In genomic region chr20:49846206-49846807, GRCh38 we compare ENCODE assay signal across 10 cellular contexts. TPM values are rescaled to one million over a fixed set of nuclear protein-coding genes. Genes with fewer than 3 reads are reported as not detected.
DNase-seq lines count a peak whose midpoint lies in the region; ATAC-seq and TF ChIP-seq lines count a peak whose summit lies in the region.
"Had no signal": no experiment of that assay in that cellular context is flagged by ENCODE, and none has a peak within 500 bp of the region (broad histone marks: within the 10 kb centered on the region; RNA-seq: fewer than 3 reads in every experiment).

No MANE protein-coding gene starts in this region.

- H3K79me2 ChIP-seq in H9 (ENCODE audit: insufficient read depth, low read length) (no peaks in the 10 kb centered on the region), fibroblast of lung (ENCODE audit: control insufficient read depth, insufficient read depth, low read length) (no peaks in the 10 kb centered on the region)

- no peaks in the 10 kb centered on the region for H4K20me1 ChIP-seq in H9 (ENCODE audit: control insufficient read depth, insufficient read depth, insufficient read length)
- H4K20me1 ChIP-seq in fibroblast of lung (ENCODE audit: control insufficient read depth, extremely low read depth, insufficient read depth, low read length): no peaks in the 10 kb centered on the region

- H3K4me1 ChIP-seq in H9 (ENCODE audit: insufficient read depth, low read length) (no peaks in the 10 kb centered on the region), fibroblast of lung (ENCODE audit: control insufficient read depth, extremely low read depth, insufficient read depth, low read length) (no peaks in the 10 kb centered on the region), neutrophil (ENCODE audit: control insufficient read depth in 1 of 2, insufficient read depth in 1 of 2, low read depth in 1 of 2, low read length in 1 of 2) (peaks cover 60% of the 10 kb centered on the region in 2 experiments), uterus (no peaks in the 10 kb centered on the region)

- TF ChIP-seq CTCF in CD14-positive monocyte (IDR thresholded peaks at IDR 0.05) (peak; percentile 80), H9 (conservative IDR thresholded peaks at IDR 0.05) (peak; percentile 84), fibroblast of lung (conservative IDR thresholded peaks at IDR 0.05 in 1 of 2, IDR thresholded peaks at IDR 0.05 in 1 of 2; ENCODE audit: low read depth in 1 of 2, low read length in 2 of 2) (peak; percentile 40 to 54), neutrophil (IDR thresholded peaks at IDR 0.05) (peak; percentile 60), uterus (IDR thresholded peaks at IDR 0.05) (peak; percentile 50 to 76 (median 60))

- no peak overlapping the region for H3K56ac ChIP-seq in H9 (ENCODE audit: insufficient read length, low read depth, low read length)

- no peak overlapping the region for H2AK5ac ChIP-seq in H9 (ENCODE audit: insufficient read length, low read length)

- no peak overlapping the region for H2BK15ac ChIP-seq in H9 (ENCODE audit: low read depth, low read length)

- H3K27ac Mint-ChIP-seq in CD14-positive monocyte (no peak overlapping the region), H9 (no peak overlapping the region)
- no peak overlapping the region for H3K27ac Mint-ChIP-seq in activated CD4-positive, alpha-beta memory T cell treated with anti-CD3 and anti-CD28 coated beads, Interleukin-2, amount 10 ng/mL, durations not matched to agents 7 days and 5 days
- H3K27ac Mint-ChIP-seq: IgD-negative memory B cell; stimulated activated naive CD8-positive, alpha-beta T cell treated with anti-CD3 and anti-CD28 coated beads, Interleukin-15, Interleukin-2, amounts not matched to agents 100 ng/mL and 50 ng/mL, for 24 hours had no signal

- POLR2A ChIA-PET in activated CD4-positive, alpha-beta memory T cell treated with anti-CD3 and anti-CD28 coated beads, Interleukin-2, amount 10 ng/mL, durations not matched to agents 7 days and 5 days (lab: Charles Lee): interaction anchor here (1.2 to 2.3 kb wide), 3 partner anchors 34 to 236 kb away, joined by 3 to 6 read pairs (median 5); partner anchors contain the start of gene SLC9A8

- H2BK120ac ChIP-seq in H9 (ENCODE audit: low read depth, low read length, poor library complexity, severe bottlenecking): no peak overlapping the region

- H2BK5ac ChIP-seq in H9 (ENCODE audit: insufficient read length, low read length): no peak overlapping the region

- TF ChIP-seq POLR2A in uterus (IDR thresholded peaks at IDR 0.05): no peak

- CTCF ChIA-PET in activated CD4-positive, alpha-beta memory T cell treated with anti-CD3 and anti-CD28 coated beads, Interleukin-2, amount 10 ng/mL, durations not matched to agents 7 days and 5 days (lab: Charles Lee): interaction anchor here (0.6 to 7.8 kb wide), 36 partner anchors 11 to 961 kb away, joined by 3 to 89 read pairs (median 4); partner anchors contain the start of gene SLC9A8

- no peaks in the 10 kb centered on the region for H3K27me3 ChIP-seq in H9 (ENCODE audit: insufficient read depth, low read length)
- no peaks in the 10 kb centered on the region for H3K27me3 ChIP-seq in fibroblast of lung (ENCODE audit: control insufficient read depth, insufficient read depth, low read length)
- no peaks in the 10 kb centered on the region for H3K27me3 ChIP-seq in neutrophil
- no peaks in the 10 kb centered on the region for H3K27me3 ChIP-seq in uterus

- H3K36me3 Mint-ChIP-seq in CD14-positive monocyte (peaks cover 56 to 76% of the 10 kb centered on the region in 2 donors), H9 (ENCODE audit: insufficient read depth in 1 of 3, low read depth in 3 of 3) (peaks cover 4 to 12% (median 9%) of the 10 kb centered on the region in 3 experiments; a peak in 6 of 7 replicates)
- H3K36me3 Mint-ChIP-seq in activated CD4-positive, alpha-beta memory T cell treated with anti-CD3 and anti-CD28 coated beads, Interleukin-2, amount 10 ng/mL, durations not matched to agents 7 days and 5 days (ENCODE audit: low read depth): peaks cover 41% of the 10 kb centered on the region

- H2BK20ac ChIP-seq in H9 (ENCODE audit: low read depth, low read length, poor library complexity, severe bottlenecking): no peak overlapping the region

- no peak overlapping the region for H3K23ac ChIP-seq in H9 (ENCODE audit: insufficient read length, low read depth, low read length)

- no peaks in the 10 kb centered on the region for H3K79me1 ChIP-seq in H9 (ENCODE audit: insufficient read depth, low read depth, low read length, poor library complexity, severe bottlenecking)

- no peaks in the 10 kb centered on the region for H3K23me2 ChIP-seq in H9 (ENCODE audit: insufficient read length, low read depth, low read length, poor library complexity, severe bottlenecking)

- WGBS in H9 (ENCODE audit: extremely low coverage, insufficient read length, low lambda C conversion rate): no CpG with 5 or more reads among the region's 6 CpGs

- no peak for ATAC-seq in GM21786 (IDR thresholded peaks at IDR 0.05; ENCODE audit: unreplicated experiment)

- no peak overlapping the region for H3K4me3 ChIP-seq in fibroblast of lung (replicated peaks in 1 of 4; ENCODE audit: control extremely low read depth in 1 of 4, insufficient read depth in 1 of 4, low read depth in 3 of 4, low read length in 4 of 4)
- no peak overlapping the region for H3K4me3 ChIP-seq in neutrophil (ENCODE audit: low read depth in 1 of 2, low read length in 1 of 2)
- no peak overlapping the region for H3K4me3 ChIP-seq in uterus

- H3K9me3 Mint-ChIP-seq in CD14-positive monocyte (peaks cover 0 to 5% (median 0%) of the 10 kb centered on the region in 7 donors), H9 (peaks cover 3% of the 10 kb centered on the region in 2 experiments; a peak in 1 of 5 replicates)
- no peaks in the 10 kb centered on the region for H3K9me3 Mint-ChIP-seq in activated CD4-positive, alpha-beta memory T cell treated with anti-CD3 and anti-CD28 coated beads, Interleukin-2, amount 10 ng/mL, durations not matched to agents 7 days and 5 days
- H3K9me3 Mint-ChIP-seq: IgD-negative memory B cell; stimulated activated naive CD8-positive, alpha-beta T cell treated with anti-CD3 and anti-CD28 coated beads, Interleukin-15, Interleukin-2, amounts not matched to agents 100 ng/mL and 50 ng/mL, for 24 hours had no signal

- H3K4me3 Mint-ChIP-seq in CD14-positive monocyte (no peak overlapping the region), H9 (no peak overlapping the region)
- no peak overlapping the region for H3K4me3 Mint-ChIP-seq in activated CD4-positive, alpha-beta memory T cell treated with anti-CD3 and anti-CD28 coated beads, Interleukin-2, amount 10 ng/mL, durations not matched to agents 7 days and 5 days
- H3K4me3 Mint-ChIP-seq: stimulated activated naive CD8-positive, alpha-beta T cell treated with anti-CD3 and anti-CD28 coated beads, Interleukin-15, Interleukin-2, amounts not matched to agents 100 ng/mL and 50 ng/mL, for 24 hours had no signal

- H3K4me2 ChIP-seq in H9 (ENCODE audit: insufficient read depth, insufficient read length, low read length): no peak overlapping the region
- H3K4me2 ChIP-seq in fibroblast of lung (ENCODE audit: extremely low read depth, insufficient read depth, low read length): no peak overlapping the region

- H3K9ac ChIP-seq in H9 (ENCODE audit: extremely low read depth, insufficient read length, low read length) (no peak overlapping the region), fibroblast of lung (ENCODE audit: insufficient read depth, low read length) (no peak overlapping the region)

- H3K18ac ChIP-seq in H9 (ENCODE audit: insufficient read length, low read depth, low read length): no peak overlapping the region

- no peak overlapping the region for H4K91ac ChIP-seq in H9 (ENCODE audit: insufficient read length, low read depth, low read length)

- H3K36me3 ChIP-seq in fibroblast of lung (ENCODE audit: control insufficient read depth, insufficient read depth, low read length) (peaks cover 4% of the 10 kb centered on the region), neutrophil (peaks cover 38% of the 10 kb centered on the region), uterus (no peaks in the 10 kb centered on the region)

- H2AFZ ChIP-seq in H9 (ENCODE audit: low read length) (no peak overlapping the region), fibroblast of lung (ENCODE audit: low read length) (no peak overlapping the region)

- H3K27me3 Mint-ChIP-seq in CD14-positive monocyte (ENCODE audit: low read depth in 3 of 3) (no peaks in the 10 kb centered on the region), H9 (ENCODE audit: low read depth) (no peaks in the 10 kb centered on the region)
- H3K27me3 Mint-ChIP-seq in activated CD4-positive, alpha-beta memory T cell treated with anti-CD3 and anti-CD28 coated beads, Interleukin-2, amount 10 ng/mL, durations not matched to agents 7 days and 5 days: no peaks in the 10 kb centered on the region
- H3K27me3 Mint-ChIP-seq: IgD-negative memory B cell; stimulated activated naive CD8-positive, alpha-beta T cell treated with anti-CD3 and anti-CD28 coated beads, Interleukin-15, Interleukin-2, amounts not matched to agents 100 ng/mL and 50 ng/mL, for 24 hours had no signal

- no peak overlapping the region for H3T11ph ChIP-seq in H9 (ENCODE audit: low read length)

- no peaks in the 10 kb centered on the region for H3K9me3 ChIP-seq in H9 (ENCODE audit: control insufficient read depth, low read depth, low read length)
- H3K9me3 ChIP-seq in fibroblast of lung (ENCODE audit: control insufficient read depth, insufficient read depth, low read depth, low read length): no peaks in the 10 kb centered on the region
- H3K9me3 ChIP-seq in neutrophil: no peaks in the 10 kb centered on the region
- H3K9me3 ChIP-seq in uterus: no peaks in the 10 kb centered on the region

- H3K4ac ChIP-seq in H9 (ENCODE audit: low read depth, low read length): no peak overlapping the region

- no peak overlapping the region for H2BK12ac ChIP-seq in H9 (ENCODE audit: insufficient read length, low read depth, low read length)

- no peak overlapping the region for H3K14ac ChIP-seq in H9 (ENCODE audit: insufficient read depth, low read length)

- DNase-seq in CD14-positive monocyte (ENCODE audit: low spot score): no peak
- DNase-seq in H9: no peak
- DNase-seq in NCI-H526 treated with DMSO at 0.1 percent for 48 hours (lab: John Stamatoyannopoulos, UW): peak; percentile 56
- DNase-seq in activated CD4-positive, alpha-beta memory T cell treated with anti-CD3 and anti-CD28 coated beads, Interleukin-2, amount 10 ng/mL, durations not matched to agents 7 days and 5 days: peak; percentile 50
- peak; percentile 23 to 64 for DNase-seq in fibroblast of lung (ENCODE audit: low read depth in 2 of 2)
- peak in 1 of 2 donors; percentile 56 for DNase-seq in uterus

- H3K27ac ChIP-seq in H9 (ENCODE audit: insufficient read length, low read depth, low read length) (no peak overlapping the region), fibroblast of lung (ENCODE audit: insufficient read depth, low read length) (no peak overlapping the region), neutrophil (peak overlapping the region; percentile 76), uterus (no peak overlapping the region)

- H4K8ac ChIP-seq in H9 (replicated peaks; ENCODE audit: insufficient read length, low read depth, low read length): no peak overlapping the region

- no peak overlapping the region for H4K5ac ChIP-seq in H9 (ENCODE audit: insufficient read length, low read depth, low read length)

- intact Hi-C loops in CD14-positive monocyte (cut with micrococcal nuclease): loop anchor here (2.0 to 5.0 kb wide), 3 partner anchors 236 to 306 kb away; no protein-coding TSS in a partner anchor
- intact Hi-C loops in uterus (cut with DNase I; ENCODE audit: low total_unique reads): loop anchor here (5.0 kb wide), 1 partner anchor 234 kb away; no protein-coding TSS in a partner anchor

- H3K4me1 Mint-ChIP-seq in CD14-positive monocyte (peaks cover 13% of the 10 kb centered on the region), H9 (peaks cover 26 to 44% of the 10 kb centered on the region in 2 experiments)
- peaks cover 18% of the 10 kb centered on the region for H3K4me1 Mint-ChIP-seq in activated CD4-positive, alpha-beta memory T cell treated with anti-CD3 and anti-CD28 coated beads, Interleukin-2, amount 10 ng/mL, durations not matched to agents 7 days and 5 days

RNA-seq across cellular contexts. Expression of gene SLC9A8, which starts 33.7 kb away (rescaled TPM):
- polyA plus RNA-seq in CD14-positive monocyte (1 to 10 TPM; 3.0 to 3.3 TPM), fibroblast of lung (2.4 and 2.7 TPM in 2 replicates)
- total RNA-seq in H9 (2021) (7.5 and 7.9 TPM in 2 replicates), fibroblast of lung (6.9 and 15.5 TPM in 2 replicates), uterus (10 to 100 TPM in 1 of 4 donors, 1 to 10 TPM in 3; 1.3 to 12.8 (median 4.3) TPM)
- 10 to 100 TPM; 18.0 to 21.0 TPM for total RNA-seq in activated CD4-positive, alpha-beta memory T cell treated with anti-CD3 and anti-CD28 coated beads, Interleukin-2, amount 10 ng/mL, durations not matched to agents 7 days and 5 days
- 4.4 and 4.7 TPM in 2 replicates for polyA plus RNA-seq in fibroblast of lung (2012)
- polyA minus RNA-seq in fibroblast of lung (ENCODE audit: low replicate concordance): 9.2 and 13.7 TPM in 2 replicates

Comparison
In these comparisons a context has a peak if more than half of its experiments do, and no peak if none do; other contexts are left out.
1. DNase-seq: peak in NCI-H526 treated with DMSO at 0.1 percent for 48 hours (single experiment), activated CD4-positive, alpha-beta memory T cell treated with anti-CD3 and anti-CD28 coated beads, Interleukin-2, amount 10 ng/mL, durations not matched to agents 7 days and 5 days (single experiment) and fibroblast of lung (2 of 2); none in CD14-positive monocyte (single experiment) and H9 (single experiment).
2. Peak in every context shown above with its lines, with median percentiles within 50 percentile points of each other: CTCF ChIP-seq.